In the genomic region with DNA sequence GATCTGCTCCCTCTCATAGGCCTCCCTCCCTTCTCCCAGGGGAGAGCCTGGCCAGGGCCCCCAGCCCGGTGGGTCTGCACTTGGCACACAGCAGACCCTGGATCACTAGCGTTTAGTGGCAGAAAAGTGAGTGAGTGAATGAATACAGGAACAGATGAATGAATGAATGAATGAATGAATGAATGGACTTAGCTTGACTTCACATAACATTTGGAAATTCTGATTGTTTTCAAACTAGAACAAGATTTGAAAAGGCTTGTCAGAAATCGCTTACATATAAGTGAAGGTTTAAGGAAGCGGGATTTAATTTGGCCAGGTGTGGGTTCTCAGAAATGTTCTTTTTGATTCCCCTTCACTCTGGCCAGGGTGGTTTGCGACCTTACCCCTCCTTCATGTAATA, we compare ENCODE assay signal across 30 cellular contexts. TPM values are rescaled to one million over a fixed set of nuclear protein-coding genes. Genes with fewer than 3 reads are reported as not detected.
"Had no signal": no experiment of that assay in that cellular context is flagged by ENCODE, and none has a peak within 500 bp of the region (broad histone marks: within the 10 kb centered on the region; RNA-seq: fewer than 3 reads in every experiment).

No MANE protein-coding gene starts in this region.

- H3K4me3 ChIP-seq: prostate gland, right lobe of liver, sigmoid colon, skin epidermis, smooth muscle cell, spleen, suprapubic skin, testis, tibial artery, transverse colon, upper lobe of right lung, uterus had no signal

- H3K27me3 ChIP-seq: right lobe of liver, sigmoid colon, suprapubic skin, testis, tibial artery, transverse colon, upper lobe of right lung, uterus had no signal

- H3K27ac ChIP-seq: neutrophil, parathyroid adenoma, prostate gland, right lobe of liver, sigmoid colon, skin epidermis, spleen, suprapubic skin, testis, tibial artery, transverse colon, upper lobe of right lung, uterus had no signal

- H2AFZ ChIP-seq: parathyroid adenoma had no signal

- H3K4me1 ChIP-seq: prostate gland, suprapubic skin, testis, transverse colon, upper lobe of right lung, uterus had no signal

- H3K9ac ChIP-seq: parathyroid adenoma had no signal

- H3K9me3 ChIP-seq: neutrophil, prostate gland, right lobe of liver, sigmoid colon, spleen, suprapubic skin, testis, tibial artery, transverse colon, upper lobe of right lung, uterus had no signal

- ATAC-seq: naive thymus-derived CD8-positive, alpha-beta T cell; natural killer cell treated with Interleukin-12 subunit alpha and Interleukin-12 subunit beta and Interleukin-15 and Interleukin-18, amount 100 ng/mL, for 72 hours; right cardiac atrium; right lobe of liver; stimulated activated memory B cell treated with anti-CD40 and anti-IgM and Interleukin-4, amounts not matched to agents 10 μg/mL and 1 μg/mL and 100 μg/mL, for 72 hours; stimulated activated naive CD8-positive, alpha-beta T cell treated with anti-CD3 and anti-CD28 coated beads, Interleukin-15, amount 100 ng/mL, for 72 hours; stimulated activated naive CD8-positive, alpha-beta T cell treated with anti-CD3 and anti-CD28 coated beads, Interleukin-15, Interleukin-2, amounts not matched to agents 100 U/mL and 50 U/mL, for 24 hours; upper lobe of right lung had no signal

- H3K4me2 ChIP-seq: smooth muscle cell had no signal

- H3K36me3 ChIP-seq: neutrophil, prostate gland, right lobe of liver, transverse colon, upper lobe of right lung, uterus had no signal

- DNase-seq: naive B cell; nephron progenitor cell; nucleus accumbens; right cardiac atrium; right lobe of liver; sigmoid colon; spleen; stimulated activated CD4-positive, alpha-beta T cell treated with anti-CD3 and anti-CD28 coated beads, Interleukin-12 subunit alpha, Interleukin-12 subunit beta, amount 100 ng/mL, for 4 hours; stimulated activated CD4-positive, alpha-beta T cell treated with anti-CD3 and anti-CD28 coated beads, Interleukin-1b, Interleukin-23, amount 100 ng/mL, for 48 hours; stimulated activated CD4-positive, alpha-beta T cell treated with anti-CD3 and anti-CD28 coated beads, Interleukin-4, amount 100 ng/mL, for 1 hour; stimulated activated CD4-positive, alpha-beta T cell treated with anti-CD3 and anti-CD28 coated beads, Interleukin-4, amount 100 ng/mL, for 4 hours; stimulated activated naive CD4-positive, alpha-beta T cell; stimulated activated naive CD8-positive, alpha-beta T cell treated with anti-CD3 and anti-CD28 coated beads, Interleukin-15, amount 100 ng/mL, for 72 hours; stimulated activated naive CD8-positive, alpha-beta T cell treated with anti-CD3 and anti-CD28 coated beads, Interleukin-15, Interleukin-2, amounts not matched to agents 100 U/mL and 50 U/mL, for 24 hours; substantia nigra; testis; tibial artery; transverse colon; uterus had no signal

RNA-seq across cellular contexts. Expression of a gene that starts 53.0 kb away (rescaled TPM):
- total RNA-seq: naive thymus-derived CD8-positive, alpha-beta T cell; natural killer cell treated with Interleukin-12 subunit alpha and Interleukin-12 subunit beta and Interleukin-15 and Interleukin-18, amount 100 ng/mL, for 72 hours; neural crest cell had no signal
- polyA plus RNA-seq: naive thymus-derived CD8-positive, alpha-beta T cell had no signal
